Comparison of ENCODE assay signal across 8 cellular contexts in genomic region chr5:67156976-67157583, GRCh38. TPM values are rescaled to one million over a fixed set of nuclear protein-coding genes. Genes with fewer than 3 reads are reported as not detected.
DNase-seq lines count a peak whose midpoint lies in the region; ATAC-seq lines count a peak whose summit lies in the region.

No MANE protein-coding gene starts in this region.

- POLR2A ChIA-PET in activated naive CD8-positive, alpha-beta T cell treated with anti-CD3 and anti-CD28 coated beads, Interleukin-2, amount 10 ng/mL, durations not matched to agents 7 days and 5 days (lab: Charles Lee) = interaction anchor here (1.5 to 2.6 kb wide), 2 partner anchors 9 to 51 kb away, joined by 7 to 19 read pairs; no protein-coding TSS in a partner anchor

- ATAC-seq in HG02943 (IDR thresholded peaks at IDR 0.05; ENCODE audit: low read depth, unreplicated experiment) = peak; percentile 61
- peak; percentile 55 for ATAC-seq in activated naive CD8-positive, alpha-beta T cell treated with anti-CD3 and anti-CD28 coated beads, Interleukin-2, amount 10 ng/mL, durations not matched to agents 7 days and 5 days (ENCODE audit: low read depth)

- peaks cover 42% of the 10 kb centered on the region for H3K4me1 Mint-ChIP-seq in activated naive CD8-positive, alpha-beta T cell treated with anti-CD3 and anti-CD28 coated beads, Interleukin-2, amount 10 ng/mL, durations not matched to agents 7 days and 5 days

- peak; percentile 24 for DNase-seq in SKM-1 treated with dmso at 0.1 percent for 144 hours (lab: John Stamatoyannopoulos, UW; ENCODE audit: unreplicated experiment)
- no peak for DNase-seq in SKM-1 (lab: John Stamatoyannopoulos, UW; ENCODE audit: unreplicated experiment)
- peak; percentile 22 for DNase-seq in RPMI7951 (ENCODE audit: low read depth)
- peak; percentile 51 for DNase-seq in activated naive CD8-positive, alpha-beta T cell treated with anti-CD3 and anti-CD28 coated beads, Interleukin-2, amount 10 ng/mL, durations not matched to agents 7 days and 5 days
- peak; percentile 46 for DNase-seq in iPS-NIHi7 (ENCODE audit: extremely low spot score)
- DNase-seq in stimulated activated CD8-positive, alpha-beta memory T cell treated with anti-CD3 and anti-CD28 coated beads, Interleukin-2, amount 100 ng/mL, for 1 hour (ENCODE audit: low read depth in 2 of 2) = peak; percentile 17 to 33
- DNase-seq in GM19238 (ENCODE audit: insufficient read length, low spot score) = no peak

- H3K27ac Mint-ChIP-seq in activated naive CD8-positive, alpha-beta T cell treated with anti-CD3 and anti-CD28 coated beads, Interleukin-2, amount 10 ng/mL, durations not matched to agents 7 days and 5 days = peak overlapping the region; percentile 1

- no peak overlapping the region for H3K4me3 Mint-ChIP-seq in activated naive CD8-positive, alpha-beta T cell treated with anti-CD3 and anti-CD28 coated beads, Interleukin-2, amount 10 ng/mL, durations not matched to agents 7 days and 5 days

- H3K9me3 Mint-ChIP-seq in activated naive CD8-positive, alpha-beta T cell treated with anti-CD3 and anti-CD28 coated beads, Interleukin-2, amount 10 ng/mL, durations not matched to agents 7 days and 5 days = no peaks in the 10 kb centered on the region

- peaks cover 12% of the 10 kb centered on the region for H3K36me3 Mint-ChIP-seq in activated naive CD8-positive, alpha-beta T cell treated with anti-CD3 and anti-CD28 coated beads, Interleukin-2, amount 10 ng/mL, durations not matched to agents 7 days and 5 days

- no peaks in the 10 kb centered on the region for H3K27me3 Mint-ChIP-seq in activated naive CD8-positive, alpha-beta T cell treated with anti-CD3 and anti-CD28 coated beads, Interleukin-2, amount 10 ng/mL, durations not matched to agents 7 days and 5 days

RNA-seq across cellular contexts. Expression of gene CD180, which starts 39.5 kb away (rescaled TPM):
- total RNA-seq in RPMI7951 (2014; rRNA removed; shearing (Covaris generic)) = under 0.01 TPM in 1 of 2 replicates, not detected in the other
- under 1 TPM; 0.57 to 0.69 TPM for total RNA-seq in activated naive CD8-positive, alpha-beta T cell treated with anti-CD3 and anti-CD28 coated beads, Interleukin-2, amount 10 ng/mL, durations not matched to agents 7 days and 5 days

Comparison
In these comparisons a context has a peak if more than half of its experiments do, and no peak if none do; other contexts are left out.
1. DNase-seq: peak in SKM-1 treated with dmso at 0.1 percent for 144 hours (single experiment), RPMI7951 (single experiment), activated naive CD8-positive, alpha-beta T cell treated with anti-CD3 and anti-CD28 coated beads, Interleukin-2, amount 10 ng/mL, durations not matched to agents 7 days and 5 days (single experiment), iPS-NIHi7 (single experiment) and stimulated activated CD8-positive, alpha-beta memory T cell treated with anti-CD3 and anti-CD28 coated beads, Interleukin-2, amount 100 ng/mL, for 1 hour (2 of 2); none in SKM-1 (single experiment) and GM19238 (single experiment).